In genomic region chr10:89773081-89773480, GRCh38 we compare ENCODE assay signal across 13 cellular contexts.
"Had no signal": no experiment of that assay in that cellular context is flagged by ENCODE, and none has a peak within 500 bp of the region (broad histone marks: within the 10 kb centered on the region; RNA-seq: fewer than 3 reads in every experiment).

No MANE protein-coding gene starts in this region.

- H3K4me3 ChIP-seq: left ventricle myocardium inferior had no signal

- H3K4me1 ChIP-seq: left ventricle myocardium inferior had no signal

- ATAC-seq: activated CD8-positive, alpha-beta T cell treated with anti-CD3 and anti-CD28 coated beads for 36 hours; activated naive CD8-positive, alpha-beta T cell treated with anti-CD3 and anti-CD28 coated beads, Interleukin-2, amount 50 U/mL, for 24 hours had no signal

- H3K27ac ChIP-seq: left ventricle myocardium inferior had no signal

- DNase-seq: activated CD4-positive, CD25-positive, alpha-beta regulatory T cell treated with anti-CD3 and anti-CD28 coated beads, Interleukin-2, amount 50 U/mL, for 72 hours; activated CD8-positive, alpha-beta memory T cell treated with anti-CD3 and anti-CD28 coated beads, Interleukin-2, amount 50 U/mL, for 48 hours; activated CD8-positive, alpha-beta T cell treated with anti-CD3 and anti-CD28 coated beads for 36 hours; activated naive CD4-positive, alpha-beta T cell treated with Interleukin-2 at 50 U/mL for 16 hours; activated naive CD8-positive, alpha-beta T cell treated with anti-CD3 and anti-CD28 coated beads, Interleukin-2, amount 50 U/mL, for 24 hours; cortex of kidney; effector CD8-positive, alpha-beta T cell; left ventricle myocardium inferior; retina; SIG-M5; small intestine; SW 1271; trophoblast cell had no signal
